In the genomic region with DNA sequence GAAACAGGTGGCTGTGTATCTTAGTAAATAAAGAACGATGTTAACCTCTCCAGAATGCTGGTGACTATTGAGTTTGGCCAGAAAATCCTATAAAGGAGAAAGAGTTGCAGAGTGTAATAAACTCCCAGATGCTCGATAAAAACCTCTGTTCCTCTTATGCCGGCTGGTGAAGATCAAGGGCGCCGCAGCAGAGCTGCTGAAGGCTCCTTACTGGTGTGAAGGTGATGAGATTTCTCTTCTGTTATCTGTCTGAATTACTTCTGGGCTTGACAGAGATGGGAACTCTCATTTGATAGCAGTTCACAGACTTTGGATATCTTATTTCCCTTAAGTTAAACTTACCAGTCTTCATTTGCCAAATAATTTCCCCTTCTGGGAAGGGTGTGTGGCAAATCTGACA, we compare ENCODE assay signal across 14 cellular contexts.
"Had no signal": no experiment of that assay in that cellular context is flagged by ENCODE, and none has a peak within 500 bp of the region (broad histone marks: within the 10 kb centered on the region; RNA-seq: fewer than 3 reads in every experiment).

No MANE protein-coding gene starts in this region.

- DNase-seq: activated CD4-positive, alpha-beta memory T cell treated with anti-CD3 and anti-CD28 coated beads for 36 hours; activated CD4-positive, alpha-beta T cell treated with anti-CD3 and anti-CD28 coated beads for 4 hours; activated naive CD4-positive, alpha-beta T cell; activated T-cell treated with anti-CD3 and anti-CD28 coated beads for 4 hours; central memory CD4-positive, alpha-beta T cell; gastrocnemius medialis; mesenchymal stem cell; naive thymus-derived CD8-positive, alpha-beta T cell; stimulated activated naive B cell treated with anti-CD40 and anti-IgM and Interleukin-4, amounts not matched to agents 10 μg/mL and 1 μg/mL and 100 μg/mL, for 72 hours had no signal

- H3K27me3 ChIP-seq: gastrocnemius medialis, heart left ventricle, neutrophil had no signal

- H3K4me3 Mint-ChIP-seq: activated CD4-positive, alpha-beta memory T cell treated with anti-CD3 and anti-CD28 coated beads for 36 hours; brain; naive thymus-derived CD8-positive, alpha-beta T cell; stimulated activated naive B cell treated with anti-CD40 and anti-IgM and Interleukin-4, amounts not matched to agents 10 μg/mL and 1 μg/mL and 100 μg/mL, for 72 hours had no signal

- H3K36me3 ChIP-seq: gastrocnemius medialis, heart left ventricle, neutrophil, thoracic aorta had no signal

- H3K27ac ChIP-seq: gastrocnemius medialis, heart left ventricle, neutrophil, parathyroid adenoma, thoracic aorta had no signal

- H3K27me3 Mint-ChIP-seq: activated CD4-positive, alpha-beta memory T cell treated with anti-CD3 and anti-CD28 coated beads for 36 hours; brain; naive thymus-derived CD8-positive, alpha-beta T cell; stimulated activated naive B cell treated with anti-CD40 and anti-IgM and Interleukin-4, amounts not matched to agents 10 μg/mL and 1 μg/mL and 100 μg/mL, for 72 hours had no signal

- H3K4me1 Mint-ChIP-seq: naive thymus-derived CD8-positive, alpha-beta T cell; stimulated activated naive B cell treated with anti-CD40 and anti-IgM and Interleukin-4, amounts not matched to agents 10 μg/mL and 1 μg/mL and 100 μg/mL, for 72 hours had no signal

- H3K4me3 ChIP-seq: gastrocnemius medialis, heart left ventricle, thoracic aorta had no signal

- H3K9me3 Mint-ChIP-seq: activated CD4-positive, alpha-beta memory T cell treated with anti-CD3 and anti-CD28 coated beads for 36 hours; stimulated activated naive B cell treated with anti-CD40 and anti-IgM and Interleukin-4, amounts not matched to agents 10 μg/mL and 1 μg/mL and 100 μg/mL, for 72 hours had no signal

- H3K9me3 ChIP-seq: gastrocnemius medialis, neutrophil, thoracic aorta had no signal

- ATAC-seq: heart left ventricle; naive thymus-derived CD8-positive, alpha-beta T cell; stimulated activated naive B cell treated with anti-CD40 and anti-IgM and Interleukin-4, amounts not matched to agents 10 μg/mL and 1 μg/mL and 100 μg/mL, for 72 hours had no signal

- H3K36me3 Mint-ChIP-seq: activated CD4-positive, alpha-beta memory T cell treated with anti-CD3 and anti-CD28 coated beads for 36 hours; stimulated activated naive B cell treated with anti-CD40 and anti-IgM and Interleukin-4, amounts not matched to agents 10 μg/mL and 1 μg/mL and 100 μg/mL, for 72 hours had no signal
